In genomic region chr1:165235777-165236285, GRCh38 we compare ENCODE assay signal across 9 cellular contexts.
DNase-seq lines count a peak whose midpoint lies in the region; ATAC-seq and TF ChIP-seq lines count a peak whose summit lies in the region.
"Had no signal": no experiment of that assay in that cellular context is flagged by ENCODE, and none has a peak within 500 bp of the region (broad histone marks: within the 10 kb centered on the region; RNA-seq: fewer than 3 reads in every experiment).

No MANE protein-coding gene starts in this region.

- H3K9ac ChIP-seq in skeletal muscle tissue (ENCODE audit: low read depth in 1 of 3, low read length in 3 of 3) = peak overlapping the region; percentile 57 to 82 (median 59)

- no peaks in the 10 kb centered on the region for H3K9me3 ChIP-seq in HEK293 (ENCODE audit: control insufficient read depth, insufficient read depth, low read depth, low read length)
- no peaks in the 10 kb centered on the region for H3K9me3 ChIP-seq in iPS DF 6.9 (ENCODE audit: control insufficient read depth, insufficient read depth, low read length)
- H3K9me3 ChIP-seq in skeletal muscle tissue (ENCODE audit: control insufficient read depth in 3 of 3, low read length in 3 of 3) = no peaks in the 10 kb centered on the region
- H3K9me3 ChIP-seq: Peyer's patch had no signal

- H3K27ac Mint-ChIP-seq in activated T-helper 2 cell treated with anti-CD3 and anti-CD28 coated beads, Interferon-gamma antibody, Interleukin-2, Interleukin-4, amounts not matched to agents 10 μg/mL and 5 μg/mL and 100 μg/mL, durations not matched to agents 14 hours and 24 hours and 36 hours = no peak overlapping the region

- no peaks in the 10 kb centered on the region for H3K9me3 Mint-ChIP-seq in activated T-helper 2 cell treated with anti-CD3 and anti-CD28 coated beads, Interferon-gamma antibody, Interleukin-2, Interleukin-4, amounts not matched to agents 10 μg/mL and 5 μg/mL and 100 μg/mL, durations not matched to agents 14 hours and 24 hours and 36 hours

- intact Hi-C loops in activated T-helper 2 cell treated with anti-CD3 and anti-CD28 coated beads, Interferon-gamma antibody, Interleukin-2, Interleukin-4, amounts not matched to agents 10 μg/mL and 5 μg/mL and 100 μg/mL, durations not matched to agents 14 hours and 24 hours and 36 hours (cut with micrococcal nuclease) = loop anchor here (5.0 kb wide), 1 partner anchor 116 kb away; no protein-coding TSS in a partner anchor

- ATAC-seq in GM21529 (IDR thresholded peaks at IDR 0.05; ENCODE audit: unreplicated experiment) = no peak

- no CpG with 5 or more reads among the region's 33 CpGs for WGBS in iPS DF 6.9 (ENCODE audit: insufficient coverage, insufficient read length)

- H3K4me1 Mint-ChIP-seq in activated T-helper 2 cell treated with anti-CD3 and anti-CD28 coated beads, Interferon-gamma antibody, Interleukin-2, Interleukin-4, amounts not matched to agents 10 μg/mL and 5 μg/mL and 100 μg/mL, durations not matched to agents 14 hours and 24 hours and 36 hours (ENCODE audit: low read depth) = peaks cover 1% of the 10 kb centered on the region

- peak; percentile 99 for DNase-seq in NCI-H82 (lab: John Stamatoyannopoulos, UW)
- no peak for DNase-seq in iPS DF 6.9 (ENCODE audit: low read depth, low spot score)
- DNase-seq in mucosa of gallbladder (ENCODE audit: low spot score) = no peak
- no peak for DNase-seq in activated T-helper 2 cell treated with anti-CD3 and anti-CD28 coated beads, Interferon-gamma antibody, Interleukin-2, Interleukin-4, amounts not matched to agents 10 μg/mL and 5 μg/mL and 100 μg/mL, durations not matched to agents 14 hours and 24 hours and 36 hours (ENCODE audit: low spot score)
- no peak for DNase-seq in NCI-H1048 (lab: John Stamatoyannopoulos, UW)
- DNase-seq: Peyer's patch had no signal

- H3K4me1 ChIP-seq in HEK293 (ENCODE audit: control insufficient read depth, insufficient read depth, low read length) = no peaks in the 10 kb centered on the region
- peaks cover 2% of the 10 kb centered on the region; the same call in 1 of the 2 replicates for H3K4me1 ChIP-seq in iPS DF 6.9 (ENCODE audit: control insufficient read depth, insufficient read depth, low read length)
- H3K4me1 ChIP-seq in skeletal muscle tissue (ENCODE audit: control insufficient read depth in 3 of 3, insufficient read depth in 3 of 3, low read length in 3 of 3) = peaks cover 8 to 24% (median 19%) of the 10 kb centered on the region in 3 donors

- H3K4me3 Mint-ChIP-seq in activated T-helper 2 cell treated with anti-CD3 and anti-CD28 coated beads, Interferon-gamma antibody, Interleukin-2, Interleukin-4, amounts not matched to agents 10 μg/mL and 5 μg/mL and 100 μg/mL, durations not matched to agents 14 hours and 24 hours and 36 hours (ENCODE audit: low read depth) = no peak overlapping the region

- H3K36me3 ChIP-seq in HEK293 (ENCODE audit: control insufficient read depth in 2 of 2, insufficient read depth in 1 of 2, low read length in 2 of 2) (no peaks in the 10 kb centered on the region), iPS DF 6.9 (ENCODE audit: control insufficient read depth, insufficient read depth, low read length) (no peaks in the 10 kb centered on the region), skeletal muscle tissue (ENCODE audit: control insufficient read depth in 3 of 3, insufficient read depth in 3 of 3, low read length in 3 of 3) (no peaks in the 10 kb centered on the region)
- H3K36me3 ChIP-seq: Peyer's patch had no signal

- POLR2A ChIA-PET in HEK293 (lab: Yijun Ruan, JAX) = no interaction called here

- H3K27me3 ChIP-seq in iPS DF 6.9 (ENCODE audit: control insufficient read depth, insufficient read depth, low read length) (peaks cover 40% of the 10 kb centered on the region), skeletal muscle tissue (ENCODE audit: control insufficient read depth in 3 of 3, insufficient read depth in 3 of 3, low read length in 3 of 3) (peaks cover 5 to 23% (median 5%) of the 10 kb centered on the region in 3 donors)

- H3K27me3 Mint-ChIP-seq in activated T-helper 2 cell treated with anti-CD3 and anti-CD28 coated beads, Interferon-gamma antibody, Interleukin-2, Interleukin-4, amounts not matched to agents 10 μg/mL and 5 μg/mL and 100 μg/mL, durations not matched to agents 14 hours and 24 hours and 36 hours (ENCODE audit: low read depth) = peaks cover 48% of the 10 kb centered on the region

- H3K4me3 ChIP-seq in HEK293 (ENCODE audit: low read depth, low read length) = peak overlapping the region; percentile 34
- H3K4me3 ChIP-seq in iPS DF 6.9 (ENCODE audit: low read length) = peak overlapping the region; percentile 40; the same call in 1 of the 2 replicates
- H3K4me3 ChIP-seq in skeletal muscle tissue (ENCODE audit: low read length in 3 of 3) = peak overlapping the region; percentile 49 to 69 (median 69)

- H3K36me3 Mint-ChIP-seq in activated T-helper 2 cell treated with anti-CD3 and anti-CD28 coated beads, Interferon-gamma antibody, Interleukin-2, Interleukin-4, amounts not matched to agents 10 μg/mL and 5 μg/mL and 100 μg/mL, durations not matched to agents 14 hours and 24 hours and 36 hours (ENCODE audit: low read depth) = no peaks in the 10 kb centered on the region

- TF ChIP-seq CTCF in HEK293 (tag by site-specific recombination; IDR thresholded peaks at IDR 0.05) = no peak

- CTCF ChIA-PET in HEK293 (lab: Yijun Ruan, JAX) = interaction anchor here (0.6 to 1.0 kb wide), 5 partner anchors 18 to 872 kb away, joined by 3 to 4 read pairs (median 3); no protein-coding TSS in a partner anchor

- H3K27ac ChIP-seq in HEK293 (ENCODE audit: extremely low read depth, low read depth, low read length) = peak overlapping the region; percentile 8; the same call in 1 of the 2 replicates
- H3K27ac ChIP-seq in iPS DF 6.9 (ENCODE audit: low read length) = no peak overlapping the region
- no peak overlapping the region for H3K27ac ChIP-seq in skeletal muscle tissue (ENCODE audit: low read depth, low read length)
- H3K27ac ChIP-seq: Peyer's patch had no signal

TF ChIP-seq in HEK293, 187 proteins besides CTCF, POLR2A, EP300 and RAD21 (continues in another document):
- no peak for TF ChIP-seq ZNF350 (tag by site-specific recombination; IDR thresholded peaks at IDR 0.05)
- TF ChIP-seq BCL6B (tag by site-specific recombination; IDR thresholded peaks at IDR 0.05) = no peak
- TF ChIP-seq PRDM1 (tag by site-specific recombination; IDR thresholded peaks at IDR 0.05) = peak; percentile 65
- no peak for TF ChIP-seq ZNF157 (tag by site-specific recombination; IDR thresholded peaks at IDR 0.05)
- no peak for TF ChIP-seq ZNF366 (tag by site-specific recombination; conservative IDR thresholded peaks at IDR 0.05)
- no peak for TF ChIP-seq ZNF221 (tag by site-specific recombination; IDR thresholded peaks at IDR 0.05; ENCODE audit: borderline replicate concordance)
- no peak for TF ChIP-seq ZBTB48 (tag by site-specific recombination; IDR thresholded peaks at IDR 0.05)
- no peak for TF ChIP-seq ZNF274 (IDR thresholded peaks at IDR 0.05; ENCODE audit: low read length)
- no peak for TF ChIP-seq ZNF274 (tag by site-specific recombination; IDR thresholded peaks at IDR 0.05; ENCODE audit: borderline replicate concordance)
- no peak for TF ChIP-seq IKZF3 (tag by site-specific recombination; IDR thresholded peaks at IDR 0.05)
- no peak for TF ChIP-seq BCL11A (tag by site-specific recombination; IDR thresholded peaks at IDR 0.05; ENCODE audit: low read depth)
- TF ChIP-seq KLF9 (tag by site-specific recombination; IDR thresholded peaks at IDR 0.05; ENCODE audit: low read depth) = no peak
- TF ChIP-seq ZNF341 (tag by site-specific recombination; IDR thresholded peaks at IDR 0.05; ENCODE audit: low read depth) = peak; percentile 70
- TF ChIP-seq ZNF785 (tag by site-specific recombination; IDR thresholded peaks at IDR 0.05) = no peak
- 0 out of 2 replicates have a peak, but pooled peaks have one; percentile 12 for TF ChIP-seq PBX3 (CRISPR knock-in tag; IDR thresholded peaks at IDR 0.05)
- TF ChIP-seq ZNF600 (tag by site-specific recombination; IDR thresholded peaks at IDR 0.05) = peak; percentile 82; the same call in 1 of the 2 replicates
- TF ChIP-seq ZNF670 (tag by site-specific recombination; IDR thresholded peaks at IDR 0.05; ENCODE audit: low read depth) = no peak
- no peak for TF ChIP-seq ZNF488 (tag by site-specific recombination; IDR thresholded peaks at IDR 0.05)
- TF ChIP-seq ZNF501 (tag by site-specific recombination; IDR thresholded peaks at IDR 0.05) = peak; percentile 74
- no peak for TF ChIP-seq ZNF10 (tag by site-specific recombination; IDR thresholded peaks at IDR 0.05)
- no peak for TF ChIP-seq ZNF423 (tag by site-specific recombination; IDR thresholded peaks at IDR 0.05)
- TF ChIP-seq SP7 (tag by site-specific recombination; IDR thresholded peaks at IDR 0.05) = peak; percentile 63
- no peak for TF ChIP-seq KLF10 (tag by site-specific recombination; IDR thresholded peaks at IDR 0.05)
